ENCODE assay signal across 34 cellular contexts in the genomic region with DNA sequence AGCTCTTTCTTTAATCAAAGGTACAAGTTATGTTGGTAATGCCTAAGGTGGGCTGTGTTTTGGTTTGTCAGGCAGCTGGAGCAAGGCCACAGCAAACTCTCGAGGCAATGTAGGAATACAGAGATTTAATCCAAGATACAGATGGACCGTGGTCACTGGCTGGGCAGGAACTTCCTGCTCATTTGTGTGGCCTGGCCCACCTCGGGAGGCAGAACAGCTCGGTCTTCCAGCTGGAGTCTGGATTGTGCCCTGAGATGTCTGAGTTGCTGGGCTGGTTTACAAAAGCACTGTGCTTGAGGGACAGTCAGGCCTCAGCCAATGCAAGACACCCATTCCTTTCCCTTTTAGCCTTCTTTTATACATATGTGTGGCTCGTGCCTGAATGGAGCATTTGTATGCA.
"Had no signal": no experiment of that assay in that cellular context is flagged by ENCODE, and none has a peak within 500 bp of the region (broad histone marks: within the 10 kb centered on the region; RNA-seq: fewer than 3 reads in every experiment).

No MANE protein-coding gene starts in this region.

- DNase-seq: activated B cell treated with CpG ODN at 0.5 μM for 24 hours; activated CD4-positive, alpha-beta memory T cell treated with anti-CD3 and anti-CD28 coated beads for 36 hours; activated CD4-positive, alpha-beta T cell treated with anti-CD3 and anti-CD28 coated beads for 4 hours; activated CD4-positive, alpha-beta T cell treated with anti-CD3 and anti-CD28 coated beads, Interleukin-2, amount 10 ng/mL, durations not matched to agents 24 days and 14 days; activated CD4-positive, alpha-beta T cell treated with anti-CD3 and anti-CD28 coated beads, Interleukin-2, amount 50 U/mL, for 1 hour; activated CD4-positive, alpha-beta T cell treated with anti-CD3 and anti-CD28 coated beads, Interleukin-2, amount 50 U/mL, for 4 hours; activated CD4-positive, CD25-positive, alpha-beta regulatory T cell treated with anti-CD3 and anti-CD28 coated beads, Interleukin-2, amount 50 U/mL, for 72 hours; activated CD8-positive, alpha-beta memory T cell treated with anti-CD3 and anti-CD28 coated beads, Interleukin-2, amount 50 U/mL, for 4 hours; activated CD8-positive, alpha-beta T cell treated with anti-CD3 and anti-CD28 coated beads for 36 hours; activated effector memory CD4-positive, alpha-beta T cell treated with Interleukin-2 at 50 U/mL for 16 hours; activated gamma-delta T cell; activated naive CD4-positive, alpha-beta T cell treated with anti-CD3 and anti-CD28 coated beads, Interleukin-2, amount 10 ng/mL, durations not matched to agents 7 days and 5 days; activated naive CD4-positive, alpha-beta T cell treated with Interleukin-2 at 50 U/mL for 16 hours; activated naive CD8-positive, alpha-beta T cell treated with anti-CD3 and anti-CD28 coated beads, Interleukin-2, amount 10 ng/mL, durations not matched to agents 7 days and 5 days; activated naive CD8-positive, alpha-beta T cell treated with anti-CD3 and anti-CD28 coated beads, Interleukin-2, amount 50 U/mL, for 24 hours; activated T-cell treated with anti-CD3 and anti-CD28 coated beads for 4 hours; activated T-cell treated with anti-CD3 and anti-CD28 coated beads, Interleukin-2, amount 50 U/mL, for 1 hour; activated T-cell treated with anti-CD3 and anti-CD28 coated beads, Interleukin-2, amount 50 U/mL, for 4 hours; amygdala; anterior cingulate cortex; caudate nucleus; T-helper 1 cell; T-helper 2 cell; T-helper 9 cell had no signal

- H3K4me1 ChIP-seq: ascending aorta had no signal

- ATAC-seq: activated CD8-positive, alpha-beta T cell treated with anti-CD3 and anti-CD28 coated beads for 36 hours; activated naive CD8-positive, alpha-beta T cell treated with anti-CD3 and anti-CD28 coated beads, Interleukin-2, amount 50 U/mL, for 24 hours; activated T-cell treated with anti-CD3 and anti-CD28 coated beads, Interleukin-2, amount 50 U/mL, for 4 hours had no signal

- H3K36me3 ChIP-seq: ascending aorta, cardiac muscle cell had no signal

- H3K27me3 ChIP-seq: ascending aorta, cardiac muscle cell had no signal

- H3K4me1 Mint-ChIP-seq: activated B cell treated with CpG ODN at 0.5 μM for 24 hours; activated CD4-positive, alpha-beta T cell treated with anti-CD3 and anti-CD28 coated beads, Interleukin-2, amount 10 ng/mL, durations not matched to agents 24 days and 14 days; activated naive CD4-positive, alpha-beta T cell treated with anti-CD3 and anti-CD28 coated beads, Interleukin-2, amount 10 ng/mL, durations not matched to agents 7 days and 5 days; activated naive CD4-positive, alpha-beta T cell treated with anti-CD3 and anti-CD28 coated beads, Interleukin-2, amount 50 U/mL, for 24 hours; activated naive CD8-positive, alpha-beta T cell treated with anti-CD3 and anti-CD28 coated beads, Interleukin-2, amount 10 ng/mL, durations not matched to agents 7 days and 5 days; activated naive CD8-positive, alpha-beta T cell treated with anti-CD3 and anti-CD28 coated beads, Interleukin-2, amount 50 U/mL, for 24 hours; brain; central memory CD8-positive, alpha-beta T cell had no signal

- H3K36me3 Mint-ChIP-seq: activated CD4-positive, alpha-beta memory T cell treated with anti-CD3 and anti-CD28 coated beads for 36 hours; activated naive CD4-positive, alpha-beta T cell treated with anti-CD3 and anti-CD28 coated beads, Interleukin-2, amount 10 ng/mL, durations not matched to agents 7 days and 5 days; activated naive CD4-positive, alpha-beta T cell treated with anti-CD3 and anti-CD28 coated beads, Interleukin-2, amount 50 U/mL, for 24 hours; activated naive CD8-positive, alpha-beta T cell; activated naive CD8-positive, alpha-beta T cell treated with anti-CD3 and anti-CD28 coated beads, Interleukin-2, amount 10 ng/mL, durations not matched to agents 7 days and 5 days; brain had no signal

- H3K9me3 ChIP-seq: ascending aorta had no signal

- H3K27ac ChIP-seq: ascending aorta, cardiac muscle cell, VCaP had no signal

- H3K4me3 ChIP-seq: ascending aorta, cardiac muscle cell had no signal

- H3K4me3 Mint-ChIP-seq: activated B cell treated with CpG ODN at 0.5 μM for 24 hours; activated CD4-positive, alpha-beta memory T cell treated with anti-CD3 and anti-CD28 coated beads for 36 hours; activated CD4-positive, alpha-beta T cell treated with anti-CD3 and anti-CD28 coated beads, Interleukin-2, amount 10 ng/mL, durations not matched to agents 24 days and 14 days; activated CD8-positive, alpha-beta T cell treated with anti-CD3 and anti-CD28 coated beads for 36 hours; activated naive CD4-positive, alpha-beta T cell treated with anti-CD3 and anti-CD28 coated beads, Interleukin-2, amount 10 ng/mL, durations not matched to agents 7 days and 5 days; activated naive CD4-positive, alpha-beta T cell treated with anti-CD3 and anti-CD28 coated beads, Interleukin-2, amount 50 U/mL, for 24 hours; activated naive CD8-positive, alpha-beta T cell; activated naive CD8-positive, alpha-beta T cell treated with anti-CD3 and anti-CD28 coated beads, Interleukin-2, amount 10 ng/mL, durations not matched to agents 7 days and 5 days; activated naive CD8-positive, alpha-beta T cell treated with anti-CD3 and anti-CD28 coated beads, Interleukin-2, amount 50 U/mL, for 24 hours; activated T-cell treated with anti-CD3 and anti-CD28 coated beads, Interleukin-2, amount 50 U/mL, for 4 hours; brain; central memory CD8-positive, alpha-beta T cell; T-helper 1 cell treated with Interleukin-12 subunit alpha and Interleukin-12 subunit beta and Interleukin-4 antibody, amounts not matched to agents 30 μg/mL and 1 μg/mL, for 36 hours; T-helper 2 cell treated with Interferon-gamma antibody and Interleukin-4, amounts not matched to agents 5 μg/mL and 100 μg/mL, for 36 hours had no signal

- H3K9me3 Mint-ChIP-seq: activated CD4-positive, alpha-beta T cell treated with anti-CD3 and anti-CD28 coated beads, Interleukin-2, amount 10 ng/mL, durations not matched to agents 24 days and 14 days; activated CD8-positive, alpha-beta T cell treated with anti-CD3 and anti-CD28 coated beads for 36 hours; activated naive CD4-positive, alpha-beta T cell treated with anti-CD3 and anti-CD28 coated beads, Interleukin-2, amount 50 U/mL, for 24 hours; activated naive CD8-positive, alpha-beta T cell treated with anti-CD3 and anti-CD28 coated beads, Interleukin-2, amount 50 U/mL, for 24 hours; central memory CD8-positive, alpha-beta T cell had no signal

- H3K27me3 Mint-ChIP-seq: activated B cell treated with CpG ODN at 0.5 μM for 24 hours; activated CD4-positive, alpha-beta memory T cell treated with anti-CD3 and anti-CD28 coated beads for 36 hours; activated CD4-positive, alpha-beta T cell treated with anti-CD3 and anti-CD28 coated beads, Interleukin-2, amount 10 ng/mL, durations not matched to agents 24 days and 14 days; activated CD8-positive, alpha-beta T cell treated with anti-CD3 and anti-CD28 coated beads for 36 hours; activated naive CD4-positive, alpha-beta T cell treated with anti-CD3 and anti-CD28 coated beads, Interleukin-2, amount 10 ng/mL, durations not matched to agents 7 days and 5 days; activated naive CD4-positive, alpha-beta T cell treated with anti-CD3 and anti-CD28 coated beads, Interleukin-2, amount 50 U/mL, for 24 hours; activated naive CD8-positive, alpha-beta T cell treated with anti-CD3 and anti-CD28 coated beads, Interleukin-2, amount 10 ng/mL, durations not matched to agents 7 days and 5 days; activated naive CD8-positive, alpha-beta T cell treated with anti-CD3 and anti-CD28 coated beads, Interleukin-2, amount 50 U/mL, for 24 hours had no signal

- H3K27ac Mint-ChIP-seq: activated B cell treated with CpG ODN at 0.5 μM for 24 hours; activated CD4-positive, alpha-beta memory T cell treated with anti-CD3 and anti-CD28 coated beads for 36 hours; activated CD4-positive, alpha-beta T cell treated with anti-CD3 and anti-CD28 coated beads, Interleukin-2, amount 10 ng/mL, durations not matched to agents 24 days and 14 days; activated CD8-positive, alpha-beta T cell treated with anti-CD3 and anti-CD28 coated beads for 36 hours; activated naive CD4-positive, alpha-beta T cell treated with anti-CD3 and anti-CD28 coated beads, Interleukin-2, amount 10 ng/mL, durations not matched to agents 7 days and 5 days; activated naive CD4-positive, alpha-beta T cell treated with anti-CD3 and anti-CD28 coated beads, Interleukin-2, amount 50 U/mL, for 24 hours; activated naive CD8-positive, alpha-beta T cell; activated naive CD8-positive, alpha-beta T cell treated with anti-CD3 and anti-CD28 coated beads, Interleukin-2, amount 10 ng/mL, durations not matched to agents 7 days and 5 days; activated naive CD8-positive, alpha-beta T cell treated with anti-CD3 and anti-CD28 coated beads, Interleukin-2, amount 50 U/mL, for 24 hours; activated T-helper 2 cell treated with anti-CD3 and anti-CD28 coated beads, Interferon-gamma antibody, Interleukin-2, Interleukin-4, amounts not matched to agents 10 μg/mL and 5 μg/mL and 100 μg/mL, durations not matched to agents 14 hours and 24 hours and 36 hours; brain; T-helper 1 cell treated with Interleukin-12 subunit alpha and Interleukin-12 subunit beta and Interleukin-4 antibody, amounts not matched to agents 30 μg/mL and 1 μg/mL, for 36 hours; T-helper 2 cell treated with Interferon-gamma antibody and Interleukin-4, amounts not matched to agents 5 μg/mL and 100 μg/mL, for 36 hours had no signal
